In the genomic region with DNA sequence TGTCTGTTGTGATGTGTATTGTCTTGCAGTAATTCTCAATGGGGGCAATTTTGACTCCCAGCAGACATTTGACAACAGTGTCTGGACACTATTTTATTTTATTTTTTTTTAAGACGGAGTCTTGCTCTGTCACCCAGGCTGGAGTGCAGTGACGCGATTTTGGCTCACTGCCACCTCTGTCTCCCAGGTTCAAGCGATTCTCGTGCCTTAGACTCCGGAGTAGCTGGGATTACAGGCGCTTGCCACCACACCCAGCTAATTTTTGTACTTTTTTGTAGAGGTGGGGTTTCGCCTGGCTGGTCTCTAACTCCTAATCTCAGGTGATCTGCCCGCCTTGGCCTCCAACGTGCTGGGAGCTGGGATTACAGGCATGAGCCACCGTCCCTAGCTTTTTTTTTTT, we compare ENCODE assay signal across 9 cellular contexts. TPM values are rescaled to one million over a fixed set of nuclear protein-coding genes. Genes with fewer than 3 reads are reported as not detected.
A peak's percentile ranks its signal among the peaks of the same experiment; 100 is the strongest.
DNase-seq lines count a peak whose midpoint lies in the region; ATAC-seq, FAIRE-seq and TF ChIP-seq lines count a peak whose summit lies in the region.
"Had no signal": no experiment of that assay in that cellular context is flagged by ENCODE, and none has a peak within 500 bp of the region (broad histone marks: within the 10 kb centered on the region; RNA-seq: fewer than 3 reads in every experiment).

No MANE protein-coding gene starts in this region.

- ATAC-seq in SK-N-SH treated with all-trans-retinoic acid at 6 μM for 48 hours (no peak), GM12878 (no peak), psoas muscle (no peak)

- no peak overlapping the region for H2AFZ ChIP-seq in SK-N-SH (ENCODE audit: low read depth)
- no peak overlapping the region for H2AFZ ChIP-seq in GM12878 (ENCODE audit: control insufficient read depth, low read depth, low read length)

- H3F3A ChIP-seq in SK-N-SH (replicated peaks; ENCODE audit: insufficient read depth): no peaks in the 10 kb centered on the region

- no peak for FAIRE-seq in GM12878 (lab: Jason Lieb, UNC)
- FAIRE-seq: GM18507 had no signal

- H4K20me1 ChIP-seq in SK-N-SH (ENCODE audit: insufficient read depth): no peaks in the 10 kb centered on the region
- H4K20me1 ChIP-seq in GM12878 (ENCODE audit: control insufficient read depth, insufficient read depth): no peaks in the 10 kb centered on the region

- CTCF ChIA-PET in SK-N-SH (lab: Yijun Ruan, JAX) (interaction anchor here (0.8 kb wide), 1 partner anchor 16 kb away, joined by 3 read pairs; no protein-coding TSS in a partner anchor), GM12878 (lab: Yijun Ruan, JAX) (no interaction called here)

- H3K27me3 ChIP-seq in SK-N-SH (ENCODE audit: insufficient read depth) (no peaks in the 10 kb centered on the region), GM12878 (replicated peaks in 1 of 2; ENCODE audit: control insufficient read depth in 2 of 2, insufficient read depth in 2 of 2, low read length in 1 of 2) (no peaks in the 10 kb centered on the region), psoas muscle (ENCODE audit: insufficient read depth in 3 of 3, low read length in 2 of 3) (no peaks in the 10 kb centered on the region)

- H3K36me3 ChIP-seq in SK-N-SH (replicated peaks in 1 of 2; ENCODE audit: control insufficient read depth in 1 of 2, insufficient read depth in 2 of 2, low read length in 1 of 2): peaks cover 3 to 29% of the 10 kb centered on the region in 2 experiments
- peaks cover 6 to 9% of the 10 kb centered on the region in 2 experiments; a peak in 3 of 4 replicates for H3K36me3 ChIP-seq in GM12878 (ENCODE audit: control insufficient read depth in 2 of 2, insufficient read depth in 2 of 2, low read length in 1 of 2)
- peaks cover 6 to 53% of the 10 kb centered on the region in 2 donors for H3K36me3 ChIP-seq in psoas muscle (ENCODE audit: insufficient read depth in 1 of 2, low read depth in 1 of 2)

- peak overlapping the region; percentile 99 for H3K4me2 ChIP-seq in SK-N-SH
- peak overlapping the region; percentile 81; the same call in 1 of the 2 replicates for H3K4me2 ChIP-seq in GM12878 (ENCODE audit: control insufficient read depth, insufficient read depth)

- no peak for DNase-seq in SK-N-SH
- DNase-seq in GM12878 (ENCODE audit: low read depth, low spot score): no peak
- DNase-seq in psoas muscle: no peak
- no peak for DNase-seq in stimulated activated CD4-positive, alpha-beta T cell treated with anti-CD3 and anti-CD28 coated beads, Interleukin-4, amount 100 ng/mL, for 24 hours
- DNase-seq in midbrain (lab: John Stamatoyannopoulos, UW): no peak
- DNase-seq: 8988T; stimulated activated CD4-positive, alpha-beta T cell treated with anti-CD3 and anti-CD28 coated beads, Interleukin-12 subunit alpha, Interleukin-12 subunit beta, amount 100 ng/mL, for 4 hours had no signal

- WGBS in SK-N-SH (ENCODE audit: low lambda C conversion rate): 92% methylated on average over 11 of the region's 11 CpGs
- 95% methylated on average over 11 of the region's 11 CpGs for WGBS in GM12878 (ENCODE audit: insufficient coverage, insufficient replicate concordance, low lambda C conversion rate, missing lambda C conversion rate)
- WGBS in psoas muscle, 3 donors: 62 to 75% (median 64%) methylated on average over 11 of the region's 11 CpGs

- H3K4me1 ChIP-seq in SK-N-SH (ENCODE audit: control insufficient read depth in 1 of 2, insufficient read depth in 2 of 2, low read depth in 1 of 2, low read length in 1 of 2): peaks cover 3 to 10% of the 10 kb centered on the region in 2 experiments; a peak in 1 of 4 replicates
- H3K4me1 ChIP-seq in GM12878 (ENCODE audit: control insufficient read depth, insufficient read depth, low read length): peaks cover 13% of the 10 kb centered on the region
- H3K4me1 ChIP-seq in psoas muscle: peaks cover 25% of the 10 kb centered on the region

- TF ChIP-seq EP300 in SK-N-SH (IDR thresholded peaks at IDR 0.05; ENCODE audit: borderline replicate concordance in 1 of 2, low read depth in 1 of 2, low read length in 1 of 2) (no peak), GM12878 (IDR thresholded peaks at IDR 0.05; ENCODE audit: borderline replicate concordance in 1 of 2, control insufficient read depth in 1 of 2, low read depth in 2 of 2, low read length in 2 of 2) (no peak)

- no peak overlapping the region for H3K27ac ChIP-seq in SK-N-SH (ENCODE audit: low read depth in 2 of 2, low read length in 1 of 2)
- H3K27ac ChIP-seq in GM12878 (ENCODE audit: control insufficient read depth, insufficient read depth): no peak overlapping the region
- peak overlapping the region; percentile 92 for H3K27ac ChIP-seq in psoas muscle

- peaks cover 28% of the 10 kb centered on the region for H3K79me2 ChIP-seq in SK-N-SH (ENCODE audit: insufficient read depth)
- peaks cover 30% of the 10 kb centered on the region for H3K79me2 ChIP-seq in GM12878 (ENCODE audit: control insufficient read depth, insufficient read depth, low read length)

- H3K9me3 ChIP-seq in SK-N-SH: no peaks in the 10 kb centered on the region
- no peaks in the 10 kb centered on the region for H3K9me3 ChIP-seq in GM12878 (replicated peaks; ENCODE audit: control insufficient read depth, insufficient read depth, low read length)
- no peaks in the 10 kb centered on the region for H3K9me3 ChIP-seq in psoas muscle

- H3K4me3 ChIP-seq in SK-N-SH (ENCODE audit: low read depth in 2 of 2, low read length in 1 of 2): no peak overlapping the region
- no peak overlapping the region for H3K4me3 ChIP-seq in GM12878
- H3K4me3 ChIP-seq in psoas muscle: peak overlapping the region; percentile 96

- no TSS peak for BruUV-seq in GM12878 (replicated peaks; lab: Mats Ljungman, UMichigan)

- H3K9ac ChIP-seq in SK-N-SH (no peak overlapping the region), GM12878 (ENCODE audit: control insufficient read depth, insufficient read depth, low read length) (no peak overlapping the region)

- POLR2A ChIA-PET in SK-N-SH (lab: Yijun Ruan, JAX): interaction anchor here (1.8 kb wide), 1 partner anchor 8 kb away, joined by 4 read pairs; no protein-coding TSS in a partner anchor
- POLR2A ChIA-PET in GM12878 (lab: Charles Lee): interaction anchor here (0.6 to 4.4 kb wide), 6 partner anchors 9 to 73 kb away, joined by 3 to 28 read pairs (median 14); a partner anchor contains a TSS

- H3K9me2 ChIP-seq in SK-N-SH: no peaks in the 10 kb centered on the region

- RAD21 ChIA-PET in GM12878 (lab: Charles Lee; ENCODE audit: unreplicated experiment): no interaction called here

- TF ChIP-seq CTCF in SK-N-SH (IDR thresholded peaks at IDR 0.05) (no peak), GM12878 (IDR thresholded peaks at IDR 0.05 in 2 of 3, conservative IDR thresholded peaks at IDR 0.05 in 1 of 3; ENCODE audit: control insufficient read depth in 2 of 3, extremely low read depth in 1 of 3, insufficient read depth in 1 of 3, low read depth in 3 of 3, low read length in 3 of 3) (no peak), psoas muscle (IDR thresholded peaks at IDR 0.05) (no peak)

- no peak for TF ChIP-seq POLR2A in GM12878 (IDR thresholded peaks at IDR 0.05; ENCODE audit: low read depth, low read length)

- SMC1A ChIA-PET in GM12878 (lab: Charles Lee; ENCODE audit: uncharacterized antibody, unreplicated experiment): no interaction called here

- in situ Hi-C loops in GM12878 (cut with MboI): no loop called here

- no peak for TF ChIP-seq RAD21 in SK-N-SH (IDR thresholded peaks at IDR 0.05; ENCODE audit: low read length)
- TF ChIP-seq RAD21 in GM12878 (IDR thresholded peaks at IDR 0.05; ENCODE audit: insufficient read depth, low read depth, low read length): no peak

- intact Hi-C loops in GM12878 (cut with micrococcal nuclease; ENCODE audit: unreplicated experiment): no loop called here
- intact Hi-C loops in psoas muscle (cut with DNase I): loop anchor here (5.0 kb wide), 1 partner anchor 38 kb away; a partner anchor contains a TSS

RNA-seq across cellular contexts. Expression of a gene that starts 1.4 kb away (rescaled TPM):
- 52.0 and 53.2 TPM in 2 replicates for polyA plus RNA-seq in SK-N-SH (2012; rRNA removed)
- polyA plus RNA-seq in SK-N-SH (2012; cell fraction: cytosol; rRNA removed): 26.2 and 38.7 TPM in 2 replicates
- polyA plus RNA-seq in SK-N-SH (2012; cell fraction: nucleus; rRNA removed): 115 and 134 TPM in 2 replicates
- 49.5 and 61.9 TPM in 2 replicates for total RNA-seq in GM12878 (2013; cell fraction: nucleolus; rRNA removed)
- 68.4 and 72.5 TPM in 2 replicates for total RNA-seq in GM12878 (2014; rRNA removed)
- 36.6 and 41.8 TPM in 2 replicates for total RNA-seq in GM12878 (2014; rRNA removed; fragmentation: Illumina TruSeq; extraction: Trizol)
- 68.1 and 70.9 TPM in 2 replicates for total RNA-seq in GM12878 (2021)
- 17.7 TPM for polyA plus RNA-seq in GM12878 (2011; ENCODE audit: low read depth)
- 36.8 and 48.7 TPM in 2 replicates for polyA plus RNA-seq in GM12878 (2011; rRNA removed)
- polyA plus RNA-seq in GM12878 (2011; cell fraction: cytosol; rRNA removed): 68.3 and 102 TPM in 2 replicates
- 177 and 183 TPM in 2 replicates for polyA plus RNA-seq in GM12878 (2011; cell fraction: nucleus; rRNA removed)
- 39.6 and 41.2 TPM in 2 replicates for polyA plus RNA-seq in GM12878 (2012)
- polyA plus RNA-seq in GM12878 (2014; fragmentation: Illumina TruSeq; extraction: Trizol): 15.7 and 41.1 TPM in 2 replicates
- polyA plus RNA-seq in GM12878 (2014; fragmentation: Nextera tagmentation; extraction: Ambion mirVana): 1 to 10 TPM in 1 of 2 experiments, under 1 TPM in 1; 0.39 to 2.3 TPM
- 88.3 and 99.8 TPM in 2 replicates for polyA plus RNA-seq in GM12878 (2014; rRNA removed)
- 100 to 1,000 TPM in 1 of 2 experiments, 10 to 100 TPM in 1; 95.4 to 101 TPM for polyA plus RNA-seq in GM12878 (2016; fragmentation: Nextera tagmentation; extraction: Ambion mirVana)
- polyA minus RNA-seq in GM12878 (2011; rRNA and poly(A)+ RNA removed): 58.9 and 82.0 TPM in 2 replicates
- 22.7 and 32.3 TPM in 2 replicates for polyA minus RNA-seq in GM12878 (2011; cell fraction: cytosol; rRNA and poly(A)+ RNA removed)
- polyA minus RNA-seq in GM12878 (2011; cell fraction: nucleus; rRNA and poly(A)+ RNA removed): 51.4 and 86.0 TPM in 2 replicates
- 10 to 100 TPM; 23.1 to 34.3 (median 26.8) TPM for total RNA-seq in psoas muscle
- polyA plus RNA-seq in psoas muscle: 10 to 100 TPM; 25.6 to 64.6 (median 33.1) TPM

RNA-seq across cellular contexts. Expression of a gene that starts 7.8 kb away (rescaled TPM):
- polyA plus RNA-seq in SK-N-SH (2012; rRNA removed) (1.3 and 1.4 TPM in 2 replicates), GM12878 (2011; rRNA removed) (21.1 and 49.8 TPM in 2 replicates), GM12878 (2014; fragmentation: Illumina TruSeq; extraction: Trizol) (0.70 and 9.3 TPM in 2 replicates), GM12878 (2014; fragmentation: Nextera tagmentation; extraction: Ambion mirVana) (1 to 10 TPM; 4.7 to 9.3 TPM), GM12878 (2014; rRNA removed) (257 and 361 TPM in 2 replicates), GM12878 (2016; fragmentation: Nextera tagmentation; extraction: Ambion mirVana) (100 to 1,000 TPM; 200 to 239 TPM), psoas muscle (1 to 10 TPM in 1 of 3 donors, under 1 TPM in 2; 0.25 to 1.3 (median 0.65) TPM)
- polyA plus RNA-seq in SK-N-SH (2012; cell fraction: cytosol; rRNA removed): 0.22 and 0.50 TPM in 2 replicates
- polyA plus RNA-seq in SK-N-SH (2012; cell fraction: nucleus; rRNA removed): 8.9 and 16.4 TPM in 2 replicates
- total RNA-seq in GM12878 (2013; cell fraction: nucleolus; rRNA removed): 56.0 and 64.3 TPM in 2 replicates
- total RNA-seq in GM12878 (2014; rRNA removed) (195 and 266 TPM in 2 replicates), GM12878 (2014; rRNA removed; fragmentation: Illumina TruSeq; extraction: Trizol) (38.4 and 45.3 TPM in 2 replicates), GM12878 (2021) (197 and 204 TPM in 2 replicates), psoas muscle (1 to 10 TPM in 3 of 4 donors, under 1 TPM in 1; 0.89 to 1.4 (median 1.0) TPM)
- polyA plus RNA-seq in GM12878 (2011; ENCODE audit: low read depth): 102 TPM
- polyA plus RNA-seq in GM12878 (2011; cell fraction: cytosol; rRNA removed): 123 and 201 TPM in 2 replicates
- polyA plus RNA-seq in GM12878 (2011; cell fraction: nucleus; rRNA removed): 92.2 and 109 TPM in 2 replicates
- polyA plus RNA-seq in GM12878 (2012): 177 and 267 TPM in 2 replicates
- 32.3 and 78.7 TPM in 2 replicates for polyA minus RNA-seq in GM12878 (2011; rRNA and poly(A)+ RNA removed)
- 39.3 and 42.1 TPM in 2 replicates for polyA minus RNA-seq in GM12878 (2011; cell fraction: cytosol; rRNA and poly(A)+ RNA removed)
- polyA minus RNA-seq in GM12878 (2011; cell fraction: nucleus; rRNA and poly(A)+ RNA removed): 47.1 and 83.3 TPM in 2 replicates

RNA-seq across cellular contexts. Expression of a gene that starts 13.6 kb away (rescaled TPM):
- polyA plus RNA-seq in SK-N-SH (2012; rRNA removed): 195 and 220 TPM in 2 replicates
- 55.4 and 101 TPM in 2 replicates for polyA plus RNA-seq in SK-N-SH (2012; cell fraction: cytosol; rRNA removed)
- polyA plus RNA-seq in SK-N-SH (2012; cell fraction: nucleus; rRNA removed): 184 and 233 TPM in 2 replicates
- total RNA-seq in GM12878 (2013; cell fraction: nucleolus; rRNA removed): 27.7 and 31.4 TPM in 2 replicates
- 21.3 and 24.6 TPM in 2 replicates for total RNA-seq in GM12878 (2014; rRNA removed)
- 6.3 and 7.4 TPM in 2 replicates for total RNA-seq in GM12878 (2014; rRNA removed; fragmentation: Illumina TruSeq; extraction: Trizol)
- total RNA-seq in GM12878 (2021): 28.5 and 30.6 TPM in 2 replicates
- 6.5 TPM for polyA plus RNA-seq in GM12878 (2011; ENCODE audit: low read depth)
- 8.0 and 26.4 TPM in 2 replicates for polyA plus RNA-seq in GM12878 (2011; rRNA removed)
- polyA plus RNA-seq in GM12878 (2011; cell fraction: cytosol; rRNA removed): 36.3 and 58.1 TPM in 2 replicates
- polyA plus RNA-seq in GM12878 (2011; cell fraction: nucleus; rRNA removed): 85.0 and 107 TPM in 2 replicates
- polyA plus RNA-seq in GM12878 (2012): 26.2 and 37.8 TPM in 2 replicates
- polyA plus RNA-seq in GM12878 (2014; fragmentation: Illumina TruSeq; extraction: Trizol): 2.5 and 7.0 TPM in 2 replicates
- polyA plus RNA-seq in GM12878 (2014; fragmentation: Nextera tagmentation; extraction: Ambion mirVana): 1 to 10 TPM in 1 of 2 experiments, under 1 TPM in 1; 0.24 to 1.9 TPM
- 21.7 and 26.9 TPM in 2 replicates for polyA plus RNA-seq in GM12878 (2014; rRNA removed)
- polyA plus RNA-seq in GM12878 (2016; fragmentation: Nextera tagmentation; extraction: Ambion mirVana): 10 to 100 TPM; 23.6 to 25.1 TPM
- 25.8 and 31.5 TPM in 2 replicates for polyA minus RNA-seq in GM12878 (2011; rRNA and poly(A)+ RNA removed)
- polyA minus RNA-seq in GM12878 (2011; cell fraction: cytosol; rRNA and poly(A)+ RNA removed): 16.2 and 16.5 TPM in 2 replicates
- 31.6 and 47.2 TPM in 2 replicates for polyA minus RNA-seq in GM12878 (2011; cell fraction: nucleus; rRNA and poly(A)+ RNA removed)
- 10 to 100 TPM in 3 of 4 donors, 1 to 10 TPM in 1; 8.7 to 13.1 (median 11.5) TPM for total RNA-seq in psoas muscle
- 10 to 100 TPM; 10.6 to 18.1 (median 16.7) TPM for polyA plus RNA-seq in psoas muscle

RNA-seq across cellular contexts. Expression of a gene that starts 14.2 kb away (rescaled TPM):
- polyA plus RNA-seq in SK-N-SH (2012; rRNA removed): 0.15 and 0.23 TPM in 2 replicates
- 0.05 and 0.09 TPM in 2 replicates for polyA plus RNA-seq in SK-N-SH (2012; cell fraction: cytosol; rRNA removed)
- polyA plus RNA-seq in SK-N-SH (2012; cell fraction: nucleus; rRNA removed): 1.3 and 1.9 TPM in 2 replicates
- total RNA-seq in GM12878 (2013; cell fraction: nucleolus; rRNA removed): 0.15 and 0.22 TPM in 2 replicates
- total RNA-seq in GM12878 (2014; rRNA removed): 0.11 TPM in 2 replicates
- total RNA-seq in GM12878 (2014; rRNA removed; fragmentation: Illumina TruSeq; extraction: Trizol): 0.04 TPM in 1 of 2 replicates, not detected in the other
- total RNA-seq in GM12878 (2021): 0.10 and 0.19 TPM in 2 replicates
- polyA plus RNA-seq in GM12878 (2011; ENCODE audit: low read depth): 0.18 TPM
- polyA plus RNA-seq in GM12878 (2011; rRNA removed): not detected in 2 replicates
- 0.01 TPM in 1 of 2 replicates, not detected in the other for polyA plus RNA-seq in GM12878 (2011; cell fraction: cytosol; rRNA removed)
- 0.07 and 0.13 TPM in 2 replicates for polyA plus RNA-seq in GM12878 (2011; cell fraction: nucleus; rRNA removed)
- 0.27 and 0.31 TPM in 2 replicates for polyA plus RNA-seq in GM12878 (2012)
- polyA plus RNA-seq in GM12878 (2014; fragmentation: Illumina TruSeq; extraction: Trizol): 0.10 TPM in 1 of 2 replicates, not detected in the other
- polyA plus RNA-seq in GM12878 (2014; fragmentation: Nextera tagmentation; extraction: Ambion mirVana): under 1 TPM in 1 of 2 experiments, not detected in 1; 0.02 TPM
- polyA plus RNA-seq in GM12878 (2014; rRNA removed): 0.14 and 0.25 TPM in 2 replicates
- under 1 TPM in 1 of 2 experiments, not detected in 1; 0.09 TPM for polyA plus RNA-seq in GM12878 (2016; fragmentation: Nextera tagmentation; extraction: Ambion mirVana)
- not detected in 2 replicates for polyA minus RNA-seq in GM12878 (2011; rRNA and poly(A)+ RNA removed)
- polyA minus RNA-seq in GM12878 (2011; cell fraction: cytosol; rRNA and poly(A)+ RNA removed): not detected in 2 replicates
- 0.12 TPM in 1 of 2 replicates, not detected in the other for polyA minus RNA-seq in GM12878 (2011; cell fraction: nucleus; rRNA and poly(A)+ RNA removed)
- 10 to 100 TPM in 2 of 4 donors, 1 to 10 TPM in 2; 7.0 to 27.5 (median 10.0) TPM for total RNA-seq in psoas muscle
- 1 to 10 TPM; 2.1 to 5.9 (median 4.2) TPM for polyA plus RNA-seq in psoas muscle

RNA-seq across cellular contexts. Expression of a gene that starts 22.8 kb away (rescaled TPM):
- polyA plus RNA-seq in SK-N-SH (2012; rRNA removed) (not detected in 2 replicates), GM12878 (2011; rRNA removed) (not detected in 2 replicates), GM12878 (2014; fragmentation: Illumina TruSeq; extraction: Trizol) (not detected in 2 replicates), GM12878 (2014; fragmentation: Nextera tagmentation; extraction: Ambion mirVana) (not detected), GM12878 (2014; rRNA removed) (not detected in 2 replicates), GM12878 (2016; fragmentation: Nextera tagmentation; extraction: Ambion mirVana) (not detected), psoas muscle (not detected)
- polyA plus RNA-seq in SK-N-SH (2012; cell fraction: cytosol; rRNA removed): not detected in 2 replicates
- not detected in 2 replicates for polyA plus RNA-seq in SK-N-SH (2012; cell fraction: nucleus; rRNA removed)
- not detected in 2 replicates for total RNA-seq in GM12878 (2013; cell fraction: nucleolus; rRNA removed)
- total RNA-seq in GM12878 (2014; rRNA removed) (not detected in 2 replicates), GM12878 (2014; rRNA removed; fragmentation: Illumina TruSeq; extraction: Trizol) (not detected in 2 replicates), GM12878 (2021) (not detected in 2 replicates), psoas muscle (under 1 TPM in 1 of 4 donors, not detected in 3; 0.19 TPM)
- polyA plus RNA-seq in GM12878 (2011; ENCODE audit: low read depth): not detected
- not detected in 2 replicates for polyA plus RNA-seq in GM12878 (2011; cell fraction: cytosol; rRNA removed)
- not detected in 2 replicates for polyA plus RNA-seq in GM12878 (2011; cell fraction: nucleus; rRNA removed)
- polyA plus RNA-seq in GM12878 (2012): 0.18 and 0.20 TPM in 2 replicates
- not detected in 2 replicates for polyA minus RNA-seq in GM12878 (2011; rRNA and poly(A)+ RNA removed)
- polyA minus RNA-seq in GM12878 (2011; cell fraction: cytosol; rRNA and poly(A)+ RNA removed): not detected in 2 replicates
- polyA minus RNA-seq in GM12878 (2011; cell fraction: nucleus; rRNA and poly(A)+ RNA removed): not detected in 2 replicates
